38 cellular contexts compared by ENCODE assay signal in the genomic region with DNA sequence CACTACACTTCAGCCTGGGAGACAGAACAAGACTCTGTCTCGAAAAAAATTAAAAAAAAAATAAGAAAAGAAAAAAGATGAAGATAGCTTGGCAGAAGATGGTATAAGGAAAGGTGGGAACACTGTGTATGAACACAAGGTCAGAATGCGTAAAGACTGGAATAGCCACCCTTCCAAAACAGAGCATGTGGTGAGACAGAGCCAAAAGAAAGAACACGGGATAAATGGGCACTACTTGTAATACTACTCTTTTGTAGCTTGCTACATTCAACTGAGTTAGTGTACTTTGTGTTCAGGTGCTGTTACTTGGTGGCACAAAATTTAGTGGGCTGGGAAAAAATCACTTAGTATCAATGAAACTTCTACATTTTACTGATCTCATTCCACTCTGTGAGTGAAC.
"Had no signal": no experiment of that assay in that cellular context is flagged by ENCODE, and none has a peak within 500 bp of the region (broad histone marks: within the 10 kb centered on the region; RNA-seq: fewer than 3 reads in every experiment).

No MANE protein-coding gene starts in this region.

- H3K27ac Mint-ChIP-seq: activated naive CD4-positive, alpha-beta T cell treated with anti-CD3 and anti-CD28 coated beads for 36 hours; activated naive CD4-positive, alpha-beta T cell treated with anti-CD3 and anti-CD28 coated beads, Interleukin-2, amount 10 ng/mL, durations not matched to agents 7 days and 5 days; activated naive CD4-positive, alpha-beta T cell treated with anti-CD3 and anti-CD28 coated beads, Interleukin-2, amount 50 U/mL, for 24 hours; activated naive CD4-positive, alpha-beta T cell treated with anti-CD3 and anti-CD28 coated beads, Interleukin-2, amount 50 U/mL, for 72 hours; activated naive CD8-positive, alpha-beta T cell; activated naive CD8-positive, alpha-beta T cell treated with anti-CD3 and anti-CD28 coated beads for 36 hours; activated naive CD8-positive, alpha-beta T cell treated with anti-CD3 and anti-CD28 coated beads, Interleukin-2, amount 10 ng/mL, durations not matched to agents 7 days and 5 days; activated naive CD8-positive, alpha-beta T cell treated with anti-CD3 and anti-CD28 coated beads, Interleukin-2, amount 50 U/mL, for 24 hours; activated T-cell treated with anti-CD3 and anti-CD28 coated beads, Interleukin-2, amount 50 U/mL, for 24 hours; activated T-cell treated with anti-CD3 and anti-CD28 coated beads, Interleukin-2, amount 50 U/mL, for 72 hours; activated T-helper 1 cell treated with anti-CD3 and anti-CD28 coated beads, Interleukin-12 subunit alpha, Interleukin-12 subunit beta, Interleukin-2, Interleukin-4 antibody, amounts not matched to agents 30 ng/mL and 10 ng/mL and 1 ng/mL, durations not matched to agents 14 hours and 24 hours and 36 hours; activated T-helper 17 cell treated with anti-CD3 and anti-CD28 coated beads, Interleukin-2, amount 50 U/mL, for 72 hours; activated T-helper 2 cell treated with anti-CD3 and anti-CD28 coated beads, Interferon-gamma antibody, Interleukin-2, Interleukin-4, amounts not matched to agents 10 μg/mL and 5 μg/mL and 100 μg/mL, durations not matched to agents 14 hours and 24 hours and 36 hours had no signal

- ATAC-seq: activated naive CD4-positive, alpha-beta T cell treated with anti-CD3 and anti-CD28 coated beads, Interleukin-2, amount 50 U/mL, for 72 hours; activated naive CD8-positive, alpha-beta T cell treated with anti-CD3 and anti-CD28 coated beads, Interleukin-2, amount 50 U/mL, for 24 hours; activated T-cell treated with anti-CD3 and anti-CD28 coated beads, Interleukin-2, amount 50 U/mL, for 4 hours; activated T-cell treated with anti-CD3 and anti-CD28 coated beads, Interleukin-2, amount 50 U/mL, for 72 hours; activated T-helper 17 cell treated with anti-CD3 and anti-CD28 coated beads, Interleukin-2, amount 50 U/mL, for 72 hours; body of pancreas had no signal

- H3K4me1 Mint-ChIP-seq: activated naive CD4-positive, alpha-beta T cell treated with anti-CD3 and anti-CD28 coated beads, Interleukin-2, amount 10 ng/mL, durations not matched to agents 7 days and 5 days; activated naive CD4-positive, alpha-beta T cell treated with anti-CD3 and anti-CD28 coated beads, Interleukin-2, amount 50 U/mL, for 24 hours; activated naive CD8-positive, alpha-beta T cell treated with anti-CD3 and anti-CD28 coated beads for 36 hours; activated naive CD8-positive, alpha-beta T cell treated with anti-CD3 and anti-CD28 coated beads, Interleukin-2, amount 10 ng/mL, durations not matched to agents 7 days and 5 days; activated naive CD8-positive, alpha-beta T cell treated with anti-CD3 and anti-CD28 coated beads, Interleukin-2, amount 50 U/mL, for 24 hours; activated T-helper 17 cell treated with anti-CD3 and anti-CD28 coated beads, Interleukin-2, amount 50 U/mL, for 72 hours; central memory CD8-positive, alpha-beta T cell had no signal

- H3K27me3 ChIP-seq: adrenal gland, ascending aorta, body of pancreas, brain microvascular endothelial cell, breast epithelium, cardiac muscle cell had no signal

- H3K9me3 ChIP-seq: adrenal gland, ascending aorta, body of pancreas, breast epithelium had no signal

- H3K27me3 Mint-ChIP-seq: activated naive CD4-positive, alpha-beta T cell treated with anti-CD3 and anti-CD28 coated beads, Interleukin-2, amount 10 ng/mL, durations not matched to agents 7 days and 5 days; activated naive CD8-positive, alpha-beta T cell; activated naive CD8-positive, alpha-beta T cell treated with anti-CD3 and anti-CD28 coated beads for 36 hours; activated naive CD8-positive, alpha-beta T cell treated with anti-CD3 and anti-CD28 coated beads, Interleukin-2, amount 10 ng/mL, durations not matched to agents 7 days and 5 days; activated naive CD8-positive, alpha-beta T cell treated with anti-CD3 and anti-CD28 coated beads, Interleukin-2, amount 50 U/mL, for 24 hours; activated T-cell treated with anti-CD3 and anti-CD28 coated beads, Interleukin-2, amount 50 U/mL, for 24 hours; activated T-helper 17 cell treated with anti-CD3 and anti-CD28 coated beads, Interleukin-2, amount 50 U/mL, for 72 hours; central memory CD8-positive, alpha-beta T cell had no signal

- H3K36me3 Mint-ChIP-seq: activated naive CD4-positive, alpha-beta T cell treated with anti-CD3 and anti-CD28 coated beads, Interleukin-2, amount 10 ng/mL, durations not matched to agents 7 days and 5 days; activated naive CD4-positive, alpha-beta T cell treated with anti-CD3 and anti-CD28 coated beads, Interleukin-2, amount 50 U/mL, for 24 hours; activated naive CD4-positive, alpha-beta T cell treated with anti-CD3 and anti-CD28 coated beads, Interleukin-2, amount 50 U/mL, for 72 hours; activated naive CD8-positive, alpha-beta T cell; activated naive CD8-positive, alpha-beta T cell treated with anti-CD3 and anti-CD28 coated beads for 36 hours; activated naive CD8-positive, alpha-beta T cell treated with anti-CD3 and anti-CD28 coated beads, Interleukin-2, amount 10 ng/mL, durations not matched to agents 7 days and 5 days; brain had no signal

- H3K4me1 ChIP-seq: adrenal gland, ascending aorta, breast epithelium had no signal

- DNase-seq: activated effector memory CD4-positive, alpha-beta T cell treated with anti-CD3 and anti-CD28 coated beads, Interleukin-2, amount 50 U/mL, for 16 hours; activated effector memory CD4-positive, alpha-beta T cell treated with Interleukin-2 at 50 U/mL for 16 hours; activated gamma-delta T cell; activated gamma-delta T cell treated with Interleukin-2 at 50 U/mL for 16 hours; activated naive CD4-positive, alpha-beta T cell; activated naive CD4-positive, alpha-beta T cell treated with anti-CD3 and anti-CD28 coated beads for 36 hours; activated naive CD4-positive, alpha-beta T cell treated with anti-CD3 and anti-CD28 coated beads, Interleukin-2, amount 10 ng/mL, durations not matched to agents 7 days and 5 days; activated naive CD4-positive, alpha-beta T cell treated with anti-CD3 and anti-CD28 coated beads, Interleukin-2, amount 50 U/mL, for 16 hours; activated naive CD4-positive, alpha-beta T cell treated with Interleukin-2 at 50 U/mL for 16 hours; activated naive CD8-positive, alpha-beta T cell treated with anti-CD3 and anti-CD28 coated beads for 36 hours; activated naive CD8-positive, alpha-beta T cell treated with anti-CD3 and anti-CD28 coated beads, Interleukin-2, amount 10 ng/mL, durations not matched to agents 7 days and 5 days; activated naive CD8-positive, alpha-beta T cell treated with anti-CD3 and anti-CD28 coated beads, Interleukin-2, amount 50 U/mL, for 24 hours; activated T-cell treated with anti-CD3 and anti-CD28 coated beads for 4 hours; activated T-cell treated with anti-CD3 and anti-CD28 coated beads, Interleukin-2, amount 50 U/mL, for 1 hour; activated T-cell treated with anti-CD3 and anti-CD28 coated beads, Interleukin-2, amount 50 U/mL, for 24 hours; activated T-cell treated with anti-CD3 and anti-CD28 coated beads, Interleukin-2, amount 50 U/mL, for 4 hours; activated T-cell treated with anti-CD3 and anti-CD28 coated beads, Interleukin-2, amount 50 U/mL, for 48 hours; activated T-cell treated with anti-CD3 and anti-CD28 coated beads, Interleukin-2, amount 50 U/mL, for 72 hours; adrenal gland; amniotic stem cell; amygdala; anterior cingulate cortex; aorta; body of pancreas; brain microvascular endothelial cell; central memory CD4-positive, alpha-beta T cell; cerebellar nuclear complex had no signal

- H3K36me3 ChIP-seq: adrenal gland, ascending aorta, brain microvascular endothelial cell, breast epithelium, cardiac muscle cell had no signal

- H3K4me3 Mint-ChIP-seq: activated naive CD4-positive, alpha-beta T cell treated with anti-CD3 and anti-CD28 coated beads for 36 hours; activated naive CD4-positive, alpha-beta T cell treated with anti-CD3 and anti-CD28 coated beads, Interleukin-2, amount 10 ng/mL, durations not matched to agents 7 days and 5 days; activated naive CD4-positive, alpha-beta T cell treated with anti-CD3 and anti-CD28 coated beads, Interleukin-2, amount 50 U/mL, for 24 hours; activated naive CD8-positive, alpha-beta T cell; activated naive CD8-positive, alpha-beta T cell treated with anti-CD3 and anti-CD28 coated beads for 36 hours; activated naive CD8-positive, alpha-beta T cell treated with anti-CD3 and anti-CD28 coated beads, Interleukin-2, amount 10 ng/mL, durations not matched to agents 7 days and 5 days; activated naive CD8-positive, alpha-beta T cell treated with anti-CD3 and anti-CD28 coated beads, Interleukin-2, amount 50 U/mL, for 24 hours; activated T-cell treated with anti-CD3 and anti-CD28 coated beads, Interleukin-2, amount 50 U/mL, for 24 hours; activated T-cell treated with anti-CD3 and anti-CD28 coated beads, Interleukin-2, amount 50 U/mL, for 4 hours; activated T-cell treated with anti-CD3 and anti-CD28 coated beads, Interleukin-2, amount 50 U/mL, for 72 hours; activated T-helper 1 cell treated with anti-CD3 and anti-CD28 coated beads, Interleukin-12 subunit alpha, Interleukin-12 subunit beta, Interleukin-2, Interleukin-4 antibody, amounts not matched to agents 30 ng/mL and 10 ng/mL and 1 ng/mL, durations not matched to agents 14 hours and 24 hours and 36 hours; activated T-helper 17 cell treated with anti-CD3 and anti-CD28 coated beads, Interleukin-2, amount 50 U/mL, for 72 hours; brain; central memory CD8-positive, alpha-beta T cell had no signal

- H3K4me3 ChIP-seq: adrenal gland, ascending aorta, body of pancreas, breast epithelium, cardiac muscle cell had no signal

- H3K9me3 Mint-ChIP-seq: activated naive CD4-positive, alpha-beta T cell treated with anti-CD3 and anti-CD28 coated beads for 36 hours; activated naive CD4-positive, alpha-beta T cell treated with anti-CD3 and anti-CD28 coated beads, Interleukin-2, amount 10 ng/mL, durations not matched to agents 7 days and 5 days; activated naive CD4-positive, alpha-beta T cell treated with anti-CD3 and anti-CD28 coated beads, Interleukin-2, amount 50 U/mL, for 24 hours; activated naive CD4-positive, alpha-beta T cell treated with anti-CD3 and anti-CD28 coated beads, Interleukin-2, amount 50 U/mL, for 72 hours; activated naive CD8-positive, alpha-beta T cell treated with anti-CD3 and anti-CD28 coated beads for 36 hours; activated naive CD8-positive, alpha-beta T cell treated with anti-CD3 and anti-CD28 coated beads, Interleukin-2, amount 10 ng/mL, durations not matched to agents 7 days and 5 days; activated naive CD8-positive, alpha-beta T cell treated with anti-CD3 and anti-CD28 coated beads, Interleukin-2, amount 50 U/mL, for 24 hours; activated T-cell treated with anti-CD3 and anti-CD28 coated beads, Interleukin-2, amount 50 U/mL, for 24 hours; activated T-cell treated with anti-CD3 and anti-CD28 coated beads, Interleukin-2, amount 50 U/mL, for 4 hours; activated T-cell treated with anti-CD3 and anti-CD28 coated beads, Interleukin-2, amount 50 U/mL, for 72 hours; activated T-helper 1 cell treated with anti-CD3 and anti-CD28 coated beads, Interleukin-12 subunit alpha, Interleukin-12 subunit beta, Interleukin-2, Interleukin-4 antibody, amounts not matched to agents 30 ng/mL and 10 ng/mL and 1 ng/mL, durations not matched to agents 14 hours and 24 hours and 36 hours; activated T-helper 17 cell treated with anti-CD3 and anti-CD28 coated beads, Interleukin-2, amount 50 U/mL, for 72 hours; activated T-helper 2 cell treated with anti-CD3 and anti-CD28 coated beads, Interferon-gamma antibody, Interleukin-2, Interleukin-4, amounts not matched to agents 10 μg/mL and 5 μg/mL and 100 μg/mL, durations not matched to agents 14 hours and 24 hours and 36 hours; central memory CD8-positive, alpha-beta T cell had no signal

- H3K27ac ChIP-seq: adrenal gland, ascending aorta, body of pancreas, brain microvascular endothelial cell, breast epithelium, cardiac muscle cell had no signal
